Comparison of ENCODE assay signal across 14 cellular contexts in the genomic region with DNA sequence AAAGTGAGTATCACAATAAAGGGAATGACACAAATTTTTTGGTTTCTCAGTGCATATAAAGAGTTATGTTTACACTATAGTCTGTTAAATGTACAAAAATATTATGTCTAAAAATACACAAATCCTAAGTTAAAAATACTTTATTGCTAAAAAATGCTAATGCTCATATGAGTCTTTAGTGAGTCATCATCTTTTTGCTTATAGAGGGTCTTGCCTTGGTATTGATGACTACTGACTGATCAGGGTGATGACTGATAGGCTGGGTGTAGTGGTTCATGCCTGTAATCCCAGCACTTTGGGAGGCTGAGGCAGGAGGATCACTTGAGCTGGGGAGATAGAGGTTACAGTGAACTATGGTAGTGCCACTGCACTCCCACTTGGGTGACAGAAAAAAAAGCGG.
"Had no signal": no experiment of that assay in that cellular context is flagged by ENCODE, and none has a peak within 500 bp of the region (broad histone marks: within the 10 kb centered on the region; RNA-seq: fewer than 3 reads in every experiment).

No MANE protein-coding gene starts in this region.

- H3K4me1 ChIP-seq: heart left ventricle, sigmoid colon had no signal

- ATAC-seq: heart left ventricle; naive thymus-derived CD4-positive, alpha-beta T cell had no signal

- H3K27me3 ChIP-seq: heart left ventricle, sigmoid colon had no signal

- H3K9me3 ChIP-seq: heart left ventricle, sigmoid colon had no signal

- H3K27ac ChIP-seq: coronary artery, heart left ventricle, sigmoid colon, skin epidermis had no signal

- H3K4me3 ChIP-seq: coronary artery, sigmoid colon, skin epidermis had no signal

- H3K36me3 ChIP-seq: sigmoid colon had no signal

- DNase-seq: effector CD4-positive, alpha-beta T cell; endodermal cell; erythroblast; heart left ventricle; hippocampal formation; naive thymus-derived CD4-positive, alpha-beta T cell; nephron progenitor cell; sigmoid colon; stimulated activated CD4-positive, alpha-beta T cell treated with anti-CD3 and anti-CD28 coated beads, Interleukin-2, amount 100 ng/mL, for 24 hours; stimulated activated CD4-positive, alpha-beta T cell treated with anti-CD3 and anti-CD28 coated beads, Interleukin-4, amount 100 ng/mL, for 4 hours; stimulated activated naive CD4-positive, alpha-beta T cell; trophoblast cell had no signal
